Comparison of ENCODE assay signal across 22 cellular contexts in the genomic region with DNA sequence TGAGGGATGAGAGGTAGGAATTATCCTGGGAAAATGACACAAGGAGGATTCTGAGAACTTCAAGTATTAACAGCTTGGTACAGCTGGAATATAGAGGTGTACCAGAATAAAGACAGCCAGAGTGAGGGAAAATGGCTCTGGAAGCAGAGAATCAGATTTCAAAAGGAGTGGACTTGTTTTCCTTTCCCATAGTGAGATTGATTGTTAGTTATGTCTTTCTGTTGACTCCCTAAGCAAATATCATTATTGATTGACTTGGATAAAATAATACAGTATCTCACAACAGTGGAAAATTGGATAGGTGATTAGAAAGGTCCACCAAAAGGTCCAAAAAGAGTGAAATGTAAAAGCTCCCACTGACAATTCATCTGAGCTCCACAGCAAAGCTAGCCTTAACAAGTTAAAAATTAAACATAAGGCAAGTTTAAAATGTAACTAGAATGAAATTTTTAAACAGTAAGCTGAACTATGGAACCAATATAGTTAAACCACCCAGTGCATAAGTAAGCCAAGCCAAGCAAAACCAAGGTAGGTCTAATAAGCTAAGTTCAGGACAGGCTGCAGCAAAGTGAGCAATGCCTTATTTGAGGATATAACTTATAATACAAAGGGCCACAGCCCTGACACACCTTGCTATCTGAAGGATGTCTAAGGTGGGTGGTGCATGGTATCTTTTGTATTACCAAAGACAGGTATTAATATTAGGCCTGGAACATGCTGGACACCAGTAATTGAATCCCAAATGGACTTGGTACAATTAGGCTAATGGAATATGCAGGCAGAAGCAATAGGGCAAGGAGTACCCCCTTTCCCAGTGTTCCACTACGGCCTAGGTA. TPM values are rescaled to one million over a fixed set of nuclear protein-coding genes. Genes with fewer than 3 reads are reported as not detected.
A peak's percentile ranks its signal among the peaks of the same experiment; 100 is the strongest.
DNase-seq lines count a peak whose midpoint lies in the region; ATAC-seq, FAIRE-seq and TF ChIP-seq lines count a peak whose summit lies in the region.
"Had no signal": no experiment of that assay in that cellular context is flagged by ENCODE, and none has a peak within 500 bp of the region (broad histone marks: within the 10 kb centered on the region; RNA-seq: fewer than 3 reads in every experiment).

No MANE protein-coding gene starts in this region.

- DNase-seq in A549 (ENCODE audit: low read depth in 1 of 2, low spot score in 1 of 2), result no peak
- DNase-seq in RCC 7860 (ENCODE audit: low spot score), result no peak
- peak; percentile 71 for DNase-seq in HepG2 (ENCODE audit: low spot score)
- no peak for DNase-seq in prostate gland (ENCODE audit: low spot score)
- DNase-seq in psoas muscle, result no peak
- no peak for DNase-seq in A673 (ENCODE audit: low spot score)
- no peak for DNase-seq in central memory CD4-positive, alpha-beta T cell
- DNase-seq: activated CD4-positive, CD25-positive, alpha-beta regulatory T cell treated with anti-CD3 and anti-CD28 coated beads, Interleukin-2, amount 50 U/mL, for 72 hours; activated naive CD4-positive, alpha-beta T cell treated with Interleukin-2 at 50 U/mL for 16 hours; activated T-cell treated with anti-CD3 and anti-CD28 coated beads, Interleukin-2, amount 50 U/mL, for 24 hours; C1 segment of cervical spinal cord; GOT3; kidney glomerular epithelial cell; NCI-H1105 treated with DMSO at 0.1 percent for 48 hours; NCI-H524 treated with DMSO at 0.1 percent for 48 hours; SHP77; spleen; stimulated activated CD4-positive, alpha-beta T cell treated with anti-CD3 and anti-CD28 coated beads, Interleukin-4, amount 100 ng/mL, for 24 hours; stimulated activated naive CD8-positive, alpha-beta T cell treated with anti-CD3 and anti-CD28 coated beads, Interleukin-15, Interleukin-2, amounts not matched to agents 100 U/mL and 50 U/mL, for 24 hours; thyroid gland had no signal

- in situ Hi-C loops in HepG2 (cut with HindIII; ENCODE audit: extremely low pct_ligation_motif_present, low pct_unique_long_range_greater_than_20kb), result no loop called here

- H3K79me2 ChIP-seq in HepG2 (ENCODE audit: insufficient read depth, low read length), result peaks cover 4% of the 10 kb centered on the region

- H3K9ac ChIP-seq in HepG2 (ENCODE audit: insufficient read depth, low read depth, low read length), result peak overlapping the region; percentile 65

- TF ChIP-seq EP300 in A549 (IDR thresholded peaks at IDR 0.05) (no peak), HepG2 (IDR thresholded peaks at IDR 0.05; ENCODE audit: low read depth in 2 of 2, low read length in 2 of 2) (peak in 1 of 2 experiments; percentile 10; a peak in 2 of 4 replicates), HepG2 (CRISPR knock-in tag; IDR thresholded peaks at IDR 0.05; ENCODE audit: borderline replicate concordance) (no peak)

- no peak overlapping the region for H3K4me3 ChIP-seq in A549
- H3K4me3 ChIP-seq in HepG2 (replicated peaks in 1 of 3; ENCODE audit: insufficient read depth in 1 of 3, low read depth in 2 of 3, low read length in 3 of 3), result peak overlapping the region; percentile 30 to 53 (median 46); a peak in 5 of 6 replicates
- H3K4me3 ChIP-seq in prostate gland, result no peak overlapping the region
- H3K4me3 ChIP-seq in psoas muscle, result no peak overlapping the region
- H3K4me3 ChIP-seq in A673 (ENCODE audit: low read depth, low read length, poor library complexity, severe bottlenecking), result no peak overlapping the region
- H3K4me3 ChIP-seq: breast epithelium, spleen, thyroid gland had no signal

- 81% methylated on average over 1 of the region's 1 CpG for WGBS in A549 (ENCODE audit: missing lambda C conversion rate)
- WGBS in HepG2 (ENCODE audit: low lambda C conversion rate), result 0% methylated on average over 1 of the region's 1 CpG
- 80% methylated on average over 1 of the region's 1 CpG for WGBS in prostate gland
- WGBS in psoas muscle, 3 donors, result 78 to 92% (median 83%) methylated on average over 1 of the region's 1 CpG

- H3K27ac ChIP-seq in A549 (peak overlapping the region; percentile 34 to 52; a peak in 4 of 6 replicates), HepG2 (ENCODE audit: extremely low read length, insufficient read depth, low read length) (peak overlapping the region; percentile 95), prostate gland (peak overlapping the region; percentile 51 to 54), psoas muscle (no peak overlapping the region), A673 (ENCODE audit: low read depth, low read length, poor library complexity, severe bottlenecking) (no peak overlapping the region)
- H3K27ac ChIP-seq: breast epithelium, spleen, thyroid gland had no signal

- peaks cover 45% of the 10 kb centered on the region for H3K4me1 ChIP-seq in A549
- peaks cover 87% of the 10 kb centered on the region for H3K4me1 ChIP-seq in HepG2 (ENCODE audit: insufficient read depth, low read length)
- peaks cover 5% of the 10 kb centered on the region for H3K4me1 ChIP-seq in prostate gland (replicated peaks)
- H3K4me1 ChIP-seq in psoas muscle, result no peaks in the 10 kb centered on the region
- no peaks in the 10 kb centered on the region for H3K4me1 ChIP-seq in A673 (ENCODE audit: insufficient read depth, low read length, poor library complexity, severe bottlenecking)
- H3K4me1 ChIP-seq: breast epithelium, spleen, thyroid gland had no signal

- no peak for TF ChIP-seq POLR2A in A549 (IDR thresholded peaks at IDR 0.05; ENCODE audit: low read length)
- TF ChIP-seq POLR2A in HepG2 (IDR thresholded peaks at IDR 0.05; ENCODE audit: insufficient read depth in 1 of 2, low read depth in 2 of 2, low read length in 2 of 2), result peak; percentile 61 to 70
- no peak for TF ChIP-seq POLR2A in prostate gland (IDR thresholded peaks at IDR 0.05)

- no peaks in the 10 kb centered on the region for H3K27me3 ChIP-seq in HepG2 (ENCODE audit: control insufficient read depth in 1 of 2, insufficient read depth in 2 of 2, low read length in 2 of 2)
- no peaks in the 10 kb centered on the region for H3K27me3 ChIP-seq in prostate gland (replicated peaks; ENCODE audit: insufficient read depth)
- no peaks in the 10 kb centered on the region for H3K27me3 ChIP-seq in psoas muscle (ENCODE audit: insufficient read depth in 3 of 3, low read length in 2 of 3)
- H3K27me3 ChIP-seq in A673 (replicated peaks; ENCODE audit: insufficient read depth, low read depth, low read length, poor library complexity), result no peaks in the 10 kb centered on the region
- H3K27me3 ChIP-seq: breast epithelium, spleen, thyroid gland had no signal

- intact Hi-C loops in HepG2 (cut with micrococcal nuclease; ENCODE audit: unreplicated experiment), result loop anchor here (1.0 to 5.0 kb wide), 3 partner anchors 21 to 47 kb away; a partner anchor contains a TSS
- intact Hi-C loops in prostate gland (cut with DNase I), result no loop called here
- intact Hi-C loops in psoas muscle (cut with DNase I), result no loop called here
- intact Hi-C loops in A673 (cut with micrococcal nuclease; ENCODE audit: unreplicated experiment), result no loop called here

- no peak for TF ChIP-seq CTCF in A549 (IDR thresholded peaks at IDR 0.05)
- no peak for TF ChIP-seq CTCF in HepG2 (CRISPR knock-in tag; IDR thresholded peaks at IDR 0.05)
- TF ChIP-seq CTCF in prostate gland (IDR thresholded peaks at IDR 0.05), result no peak
- no peak for TF ChIP-seq CTCF in psoas muscle (IDR thresholded peaks at IDR 0.05)
- TF ChIP-seq CTCF in A673 (conservative IDR thresholded peaks at IDR 0.05; ENCODE audit: low read depth, low read length), result no peak

- no peak for FAIRE-seq in A549 (lab: Jason Lieb, UNC)
- FAIRE-seq in RCC 7860 (lab: Jason Lieb, UNC), result peak; percentile 71
- FAIRE-seq in HepG2 (lab: Jason Lieb, UNC), result peak; percentile 75

- TF ChIP-seq RAD21 in A549 (conservative IDR thresholded peaks at IDR 0.05 in 1 of 2, IDR thresholded peaks at IDR 0.05 in 1 of 2), result no peak
- TF ChIP-seq RAD21 in HepG2 (CRISPR knock-in tag; IDR thresholded peaks at IDR 0.05), result no peak

- POLR2A ChIA-PET in A549 (lab: Yijun Ruan, JAX) (no interaction called here), HepG2 (lab: Yijun Ruan, JAX) (interaction anchor here (0.7 to 5.4 kb wide), 14 partner anchors 9 to 238 kb away, joined by 3 to 70 read pairs (median 8); a partner anchor contains a TSS), A673 (lab: Charles Lee; ENCODE audit: low non-redundant PET) (no interaction called here)

- H3K36me3 ChIP-seq in HepG2 (replicated peaks in 1 of 2; ENCODE audit: control insufficient read depth in 1 of 2, insufficient read depth in 2 of 2, low read length in 2 of 2), result peaks cover 2 to 5% of the 10 kb centered on the region in 2 experiments; a peak in 2 of 5 replicates
- no peaks in the 10 kb centered on the region for H3K36me3 ChIP-seq in prostate gland
- H3K36me3 ChIP-seq in psoas muscle (ENCODE audit: insufficient read depth in 1 of 2, low read depth in 1 of 2), result peaks cover 0 to 41% of the 10 kb centered on the region in 2 donors
- no peaks in the 10 kb centered on the region for H3K36me3 ChIP-seq in A673 (ENCODE audit: insufficient read depth, low read length, poor library complexity, severe bottlenecking)
- H3K36me3 ChIP-seq: breast epithelium, thyroid gland had no signal

- ATAC-seq in A549 (peak; percentile 39 to 42; a peak in 3 of 6 replicates), HepG2 (peak; percentile 87), psoas muscle (no peak), HG03439 (IDR thresholded peaks at IDR 0.05; ENCODE audit: unreplicated experiment) (no peak)
- ATAC-seq: stimulated activated naive CD8-positive, alpha-beta T cell treated with anti-CD3 and anti-CD28 coated beads, Interleukin-15, Interleukin-2, amounts not matched to agents 100 U/mL and 50 U/mL, for 24 hours had no signal

- no peaks in the 10 kb centered on the region for H4K20me1 ChIP-seq in HepG2 (ENCODE audit: insufficient read depth, low read length)

- H2AFZ ChIP-seq in HepG2 (ENCODE audit: low read length), result no peak overlapping the region

- H3K4me2 ChIP-seq in A549, result peak overlapping the region; percentile 62
- peak overlapping the region; percentile 82 for H3K4me2 ChIP-seq in HepG2 (ENCODE audit: low read depth, low read length)

- H3K9me3 ChIP-seq in A549 (no peaks in the 10 kb centered on the region), HepG2 (ENCODE audit: low read length) (no peaks in the 10 kb centered on the region), prostate gland (no peaks in the 10 kb centered on the region), psoas muscle (no peaks in the 10 kb centered on the region), A673 (ENCODE audit: low read depth, low read length, poor library complexity, severe bottlenecking) (no peaks in the 10 kb centered on the region)
- H3K9me3 ChIP-seq: breast epithelium, spleen, thyroid gland had no signal

- BruUV-seq in HepG2 (replicated peaks; lab: Mats Ljungman, UMichigan), result no TSS peak
- no TSS peak for BruUV-seq in A673 (replicated peaks; lab: Mats Ljungman, UMichigan)

- CTCF ChIA-PET in A549 (lab: Yijun Ruan, JAX), result interaction anchor here (0.5 to 1.2 kb wide), 4 partner anchors 11 to 1104 kb away, joined by 3 read pairs; a partner anchor contains a TSS
- CTCF ChIA-PET in HepG2 (lab: Yijun Ruan, JAX; ENCODE audit: low intra/inter-chr PET ratio, low total read pairs), result no interaction called here
- CTCF ChIA-PET in A673 (lab: Charles Lee), result no interaction called here

RNA-seq across cellular contexts. Expression of a gene that starts 21.8 kb away (rescaled TPM):
- polyA plus RNA-seq in A549 (2011; rRNA removed) (17.4 and 19.3 TPM in 2 replicates), A549 (2017; fragmentation: RNase III; extraction: RNeasy Plus Mini Kit Qiagen cat#74134 plus additional on column Dnase treatment) (5.7 to 6.6 TPM (median 6.0 TPM) in 3 replicates), HepG2 (2011; rRNA removed) (43.3 and 58.7 TPM in 2 replicates), psoas muscle (1 to 10 TPM; 4.6 to 9.1 (median 5.0) TPM)
- 3.5 and 4.4 TPM in 2 replicates for polyA plus RNA-seq in A549 (2012; cell fraction: cytosol; rRNA removed)
- 5.3 and 6.9 TPM in 2 replicates for polyA plus RNA-seq in A549 (2012; cell fraction: nucleus; rRNA removed)
- polyA minus RNA-seq in A549 (2011; rRNA and poly(A)+ RNA removed), result 14.2 and 17.3 TPM in 2 replicates
- total RNA-seq in HepG2 (2016; rRNA removed; fragmentation: Illumina TruSeq; extraction: Trizol) (20.6 and 33.8 TPM in 2 replicates), prostate gland (10 to 100 TPM; 33.4 to 63.6 TPM), psoas muscle (10 to 100 TPM in 1 of 4 donors, 1 to 10 TPM in 3; 5.2 to 11.5 (median 9.1) TPM), A673 (2021) (14.6 and 15.4 TPM in 2 replicates)
- total RNA-seq in HepG2 (2016; cell fraction: cytosol; rRNA removed; fragmentation: Illumina TruSeq; extraction: Trizol; ENCODE audit: low read depth), result 8.7 and 9.9 TPM in 2 replicates
- total RNA-seq in HepG2 (2016; cell fraction: insoluble cytoplasmic fraction; rRNA removed; fragmentation: Illumina TruSeq; extraction: Trizol), result 18.9 and 34.1 TPM in 2 replicates
- 21.4 and 21.9 TPM in 2 replicates for total RNA-seq in HepG2 (2016; cell fraction: membrane; rRNA removed; fragmentation: Illumina TruSeq; extraction: Trizol)
- total RNA-seq in HepG2 (2016; cell fraction: nucleus; rRNA removed; fragmentation: Illumina TruSeq; extraction: Trizol), result 60.3 and 65.0 TPM in 2 replicates
- 20.6 and 34.1 TPM in 2 replicates for polyA plus RNA-seq in HepG2 (2011; cell fraction: cytosol; rRNA removed)
- 125 and 138 TPM in 2 replicates for polyA plus RNA-seq in HepG2 (2011; cell fraction: nucleus; rRNA removed)
- polyA plus RNA-seq in HepG2 (2012), result 44.7 and 56.4 TPM in 2 replicates
- 8.2 and 9.3 TPM in 2 replicates for polyA plus RNA-seq in HepG2 (2016; cell fraction: cytosol; fragmentation: Illumina TruSeq; extraction: Trizol; ENCODE audit: low read depth)
- 13.6 and 15.1 TPM in 2 replicates for polyA plus RNA-seq in HepG2 (2016; cell fraction: insoluble cytoplasmic fraction; fragmentation: Illumina TruSeq; extraction: Trizol; ENCODE audit: low read depth)
- polyA plus RNA-seq in HepG2 (2016; cell fraction: membrane; fragmentation: Illumina TruSeq; extraction: Trizol; ENCODE audit: low read depth), result 13.7 and 13.9 TPM in 2 replicates
- 70.5 and 71.0 TPM in 2 replicates for polyA plus RNA-seq in HepG2 (2016; cell fraction: nucleus; fragmentation: Illumina TruSeq; extraction: Trizol; ENCODE audit: insufficient read depth, low read depth)
- 11.3 and 88.1 TPM in 2 replicates for polyA minus RNA-seq in HepG2 (2011; rRNA and poly(A)+ RNA removed; ENCODE audit: low replicate concordance)
- 23.7 and 30.1 TPM in 2 replicates for polyA minus RNA-seq in HepG2 (2011; cell fraction: cytosol; rRNA and poly(A)+ RNA removed)
- polyA minus RNA-seq in HepG2 (2011; cell fraction: nucleus; rRNA and poly(A)+ RNA removed), result 123 and 189 TPM in 2 replicates

RNA-seq across cellular contexts. Expression of a gene that starts 21.8 kb away (rescaled TPM):
- polyA plus RNA-seq in A549 (2011; rRNA removed) (3.4 and 4.9 TPM in 2 replicates), A549 (2017; fragmentation: RNase III; extraction: RNeasy Plus Mini Kit Qiagen cat#74134 plus additional on column Dnase treatment) (5.8 to 6.1 TPM (median 5.9 TPM) in 3 replicates), HepG2 (2011; rRNA removed) (1.6 and 1.7 TPM in 2 replicates), psoas muscle (1 to 10 TPM; 1.1 to 3.2 (median 2.1) TPM)
- polyA plus RNA-seq in A549 (2012; cell fraction: cytosol; rRNA removed), result 0.67 and 0.77 TPM in 2 replicates
- 0.29 and 0.78 TPM in 2 replicates for polyA plus RNA-seq in A549 (2012; cell fraction: nucleus; rRNA removed)
- 0.78 and 1.3 TPM in 2 replicates for polyA minus RNA-seq in A549 (2011; rRNA and poly(A)+ RNA removed)
- total RNA-seq in HepG2 (2016; rRNA removed; fragmentation: Illumina TruSeq; extraction: Trizol) (2.3 and 2.4 TPM in 2 replicates), prostate gland (1 to 10 TPM; 3.6 to 5.9 TPM), psoas muscle (1 to 10 TPM; 1.0 to 1.7 (median 1.3) TPM), A673 (2021) (1.6 and 3.2 TPM in 2 replicates)
- 2.3 and 2.8 TPM in 2 replicates for total RNA-seq in HepG2 (2016; cell fraction: cytosol; rRNA removed; fragmentation: Illumina TruSeq; extraction: Trizol; ENCODE audit: low read depth)
- total RNA-seq in HepG2 (2016; cell fraction: insoluble cytoplasmic fraction; rRNA removed; fragmentation: Illumina TruSeq; extraction: Trizol), result 1.8 and 2.4 TPM in 2 replicates
- 3.5 and 4.3 TPM in 2 replicates for total RNA-seq in HepG2 (2016; cell fraction: membrane; rRNA removed; fragmentation: Illumina TruSeq; extraction: Trizol)
- 3.3 and 4.4 TPM in 2 replicates for total RNA-seq in HepG2 (2016; cell fraction: nucleus; rRNA removed; fragmentation: Illumina TruSeq; extraction: Trizol)
- 0.32 and 0.59 TPM in 2 replicates for polyA plus RNA-seq in HepG2 (2011; cell fraction: cytosol; rRNA removed)
- polyA plus RNA-seq in HepG2 (2011; cell fraction: nucleus; rRNA removed), result 1.3 and 2.0 TPM in 2 replicates
- polyA plus RNA-seq in HepG2 (2012), result 1.9 and 2.4 TPM in 2 replicates
- 2.9 and 4.4 TPM in 2 replicates for polyA plus RNA-seq in HepG2 (2016; cell fraction: cytosol; fragmentation: Illumina TruSeq; extraction: Trizol; ENCODE audit: low read depth)
- polyA plus RNA-seq in HepG2 (2016; cell fraction: insoluble cytoplasmic fraction; fragmentation: Illumina TruSeq; extraction: Trizol; ENCODE audit: low read depth), result 3.3 and 4.4 TPM in 2 replicates
- polyA plus RNA-seq in HepG2 (2016; cell fraction: membrane; fragmentation: Illumina TruSeq; extraction: Trizol; ENCODE audit: low read depth), result 3.2 and 3.7 TPM in 2 replicates
- polyA plus RNA-seq in HepG2 (2016; cell fraction: nucleus; fragmentation: Illumina TruSeq; extraction: Trizol; ENCODE audit: insufficient read depth, low read depth), result 3.8 and 4.5 TPM in 2 replicates
- polyA minus RNA-seq in HepG2 (2011; rRNA and poly(A)+ RNA removed; ENCODE audit: low replicate concordance), result 0.54 and 0.60 TPM in 2 replicates
- polyA minus RNA-seq in HepG2 (2011; cell fraction: cytosol; rRNA and poly(A)+ RNA removed), result 0.44 and 0.49 TPM in 2 replicates
- 2.8 and 4.2 TPM in 2 replicates for polyA minus RNA-seq in HepG2 (2011; cell fraction: nucleus; rRNA and poly(A)+ RNA removed)

RNA-seq across cellular contexts. Expression of a gene that starts 47.2 kb away (rescaled TPM):
- polyA plus RNA-seq in A549 (2011; rRNA removed) (41.9 and 46.4 TPM in 2 replicates), A549 (2017; fragmentation: RNase III; extraction: RNeasy Plus Mini Kit Qiagen cat#74134 plus additional on column Dnase treatment) (24.8 to 28.8 TPM (median 26.1 TPM) in 3 replicates), HepG2 (2011; rRNA removed) (33.1 and 34.7 TPM in 2 replicates), psoas muscle (10 to 100 TPM; 32.6 to 44.9 (median 40.9) TPM)
- 34.4 and 37.7 TPM in 2 replicates for polyA plus RNA-seq in A549 (2012; cell fraction: cytosol; rRNA removed)
- polyA plus RNA-seq in A549 (2012; cell fraction: nucleus; rRNA removed), result 54.8 and 61.1 TPM in 2 replicates
- 22.1 and 27.1 TPM in 2 replicates for polyA minus RNA-seq in A549 (2011; rRNA and poly(A)+ RNA removed)
- total RNA-seq in HepG2 (2016; rRNA removed; fragmentation: Illumina TruSeq; extraction: Trizol) (18.1 and 18.9 TPM in 2 replicates), prostate gland (10 to 100 TPM; 26.1 to 59.9 TPM), psoas muscle (10 to 100 TPM; 25.7 to 40.3 (median 31.3) TPM), A673 (2021) (23.7 and 24.5 TPM in 2 replicates)
- 4.9 and 6.7 TPM in 2 replicates for total RNA-seq in HepG2 (2016; cell fraction: cytosol; rRNA removed; fragmentation: Illumina TruSeq; extraction: Trizol; ENCODE audit: low read depth)
- 19.5 and 20.6 TPM in 2 replicates for total RNA-seq in HepG2 (2016; cell fraction: insoluble cytoplasmic fraction; rRNA removed; fragmentation: Illumina TruSeq; extraction: Trizol)
- 6.1 and 6.3 TPM in 2 replicates for total RNA-seq in HepG2 (2016; cell fraction: membrane; rRNA removed; fragmentation: Illumina TruSeq; extraction: Trizol)
- total RNA-seq in HepG2 (2016; cell fraction: nucleus; rRNA removed; fragmentation: Illumina TruSeq; extraction: Trizol), result 19.6 and 22.2 TPM in 2 replicates
- polyA plus RNA-seq in HepG2 (2011; cell fraction: cytosol; rRNA removed), result 22.9 and 26.9 TPM in 2 replicates
- 52.0 and 58.6 TPM in 2 replicates for polyA plus RNA-seq in HepG2 (2011; cell fraction: nucleus; rRNA removed)
- polyA plus RNA-seq in HepG2 (2012), result 11.7 and 19.1 TPM in 2 replicates
- 2.3 TPM in 2 replicates for polyA plus RNA-seq in HepG2 (2016; cell fraction: cytosol; fragmentation: Illumina TruSeq; extraction: Trizol; ENCODE audit: low read depth)
- polyA plus RNA-seq in HepG2 (2016; cell fraction: insoluble cytoplasmic fraction; fragmentation: Illumina TruSeq; extraction: Trizol; ENCODE audit: low read depth), result 14.0 and 16.4 TPM in 2 replicates
- 3.9 TPM in 2 replicates for polyA plus RNA-seq in HepG2 (2016; cell fraction: membrane; fragmentation: Illumina TruSeq; extraction: Trizol; ENCODE audit: low read depth)
- 36.1 and 42.5 TPM in 2 replicates for polyA plus RNA-seq in HepG2 (2016; cell fraction: nucleus; fragmentation: Illumina TruSeq; extraction: Trizol; ENCODE audit: insufficient read depth, low read depth)
- 24.3 and 47.1 TPM in 2 replicates for polyA minus RNA-seq in HepG2 (2011; rRNA and poly(A)+ RNA removed; ENCODE audit: low replicate concordance)
- polyA minus RNA-seq in HepG2 (2011; cell fraction: cytosol; rRNA and poly(A)+ RNA removed), result 6.3 and 6.9 TPM in 2 replicates
- 31.8 and 33.1 TPM in 2 replicates for polyA minus RNA-seq in HepG2 (2011; cell fraction: nucleus; rRNA and poly(A)+ RNA removed)

RNA-seq across cellular contexts. Expression of a gene that starts 47.4 kb away (rescaled TPM):
- 1.6 TPM in 2 replicates for polyA plus RNA-seq in A549 (2011; rRNA removed)
- polyA plus RNA-seq in A549 (2012; cell fraction: cytosol; rRNA removed), result 0.44 and 0.61 TPM in 2 replicates
- polyA plus RNA-seq in A549 (2012; cell fraction: nucleus; rRNA removed), result 0.47 and 0.59 TPM in 2 replicates
- polyA plus RNA-seq in A549 (2017; fragmentation: RNase III; extraction: RNeasy Plus Mini Kit Qiagen cat#74134 plus additional on column Dnase treatment), result 1.5 to 1.9 TPM (median 1.6 TPM) in 3 replicates
- 1.1 and 1.2 TPM in 2 replicates for polyA minus RNA-seq in A549 (2011; rRNA and poly(A)+ RNA removed)
- total RNA-seq in HepG2 (2016; rRNA removed; fragmentation: Illumina TruSeq; extraction: Trizol), result 1.6 and 2.0 TPM in 2 replicates
- 0.51 and 0.53 TPM in 2 replicates for total RNA-seq in HepG2 (2016; cell fraction: cytosol; rRNA removed; fragmentation: Illumina TruSeq; extraction: Trizol; ENCODE audit: low read depth)
- total RNA-seq in HepG2 (2016; cell fraction: insoluble cytoplasmic fraction; rRNA removed; fragmentation: Illumina TruSeq; extraction: Trizol), result 1.9 and 2.1 TPM in 2 replicates
- 1.0 TPM in 2 replicates for total RNA-seq in HepG2 (2016; cell fraction: membrane; rRNA removed; fragmentation: Illumina TruSeq; extraction: Trizol)
- 2.6 and 3.0 TPM in 2 replicates for total RNA-seq in HepG2 (2016; cell fraction: nucleus; rRNA removed; fragmentation: Illumina TruSeq; extraction: Trizol)
- polyA plus RNA-seq in HepG2 (2011; rRNA removed), result 1.6 and 2.0 TPM in 2 replicates
- 0.97 and 1.2 TPM in 2 replicates for polyA plus RNA-seq in HepG2 (2011; cell fraction: cytosol; rRNA removed)
- polyA plus RNA-seq in HepG2 (2011; cell fraction: nucleus; rRNA removed), result 1.7 and 2.2 TPM in 2 replicates
- 2.0 and 2.8 TPM in 2 replicates for polyA plus RNA-seq in HepG2 (2012)
- 0.33 and 0.36 TPM in 2 replicates for polyA plus RNA-seq in HepG2 (2016; cell fraction: cytosol; fragmentation: Illumina TruSeq; extraction: Trizol; ENCODE audit: low read depth)
- 1.6 and 1.7 TPM in 2 replicates for polyA plus RNA-seq in HepG2 (2016; cell fraction: insoluble cytoplasmic fraction; fragmentation: Illumina TruSeq; extraction: Trizol; ENCODE audit: low read depth)
- 0.49 and 0.65 TPM in 2 replicates for polyA plus RNA-seq in HepG2 (2016; cell fraction: membrane; fragmentation: Illumina TruSeq; extraction: Trizol; ENCODE audit: low read depth)
- polyA plus RNA-seq in HepG2 (2016; cell fraction: nucleus; fragmentation: Illumina TruSeq; extraction: Trizol; ENCODE audit: insufficient read depth, low read depth), result 1.6 and 2.7 TPM in 2 replicates
- polyA minus RNA-seq in HepG2 (2011; rRNA and poly(A)+ RNA removed; ENCODE audit: low replicate concordance), result 0.82 and 2.3 TPM in 2 replicates
- 1.3 and 1.8 TPM in 2 replicates for polyA minus RNA-seq in HepG2 (2011; cell fraction: cytosol; rRNA and poly(A)+ RNA removed)
- 6.4 and 6.8 TPM in 2 replicates for polyA minus RNA-seq in HepG2 (2011; cell fraction: nucleus; rRNA and poly(A)+ RNA removed)
- total RNA-seq in prostate gland, result 10 to 100 TPM in 1 of 2 donors, 1 to 10 TPM in 1; 9.3 to 13.8 TPM
- total RNA-seq in psoas muscle, result 1 to 10 TPM; 5.0 to 6.4 (median 5.4) TPM
- polyA plus RNA-seq in psoas muscle, result 1 to 10 TPM; 6.1 to 7.3 (median 7.1) TPM
- total RNA-seq in A673 (2021), result 1.7 and 1.9 TPM in 2 replicates

Comparison
In these comparisons a context has a peak if more than half of its experiments do, and no peak if none do; other contexts are left out.
1. ATAC-seq: peak in A549 (2 of 2) and HepG2 (single experiment); none in psoas muscle (0 of 4) and HG03439 (single experiment).
2. H3K27ac ChIP-seq: peak in A549 (2 of 2), HepG2 (single experiment) and prostate gland (2 of 2); none in psoas muscle (single experiment) and A673 (single experiment).
3. H3K4me3 ChIP-seq: peak in HepG2 (3 of 3); none in A549 (single experiment), prostate gland (0 of 2), psoas muscle (single experiment) and A673 (single experiment).
4. POLR2A ChIP-seq: peak in HepG2 (2 of 2); none in A549 (single experiment) and prostate gland (single experiment).